8 cellular contexts compared by ENCODE assay signal in genomic region chr6:157989541-157990289, GRCh38. TPM values are rescaled to one million over a fixed set of nuclear protein-coding genes. Genes with fewer than 3 reads are reported as not detected.
A peak's percentile ranks its signal among the peaks of the same experiment; 100 is the strongest.
DNase-seq lines count a peak whose midpoint lies in the region; ATAC-seq and TF ChIP-seq lines count a peak whose summit lies in the region.

No MANE protein-coding gene starts in this region.

- no peaks in the 10 kb centered on the region for H3K27me3 Mint-ChIP-seq in activated naive CD8-positive, alpha-beta T cell treated with anti-CD3 and anti-CD28 coated beads, Interleukin-2, amount 50 U/mL, for 24 hours

- H3K4me1 ChIP-seq in right cardiac atrium (ENCODE audit: control insufficient read depth, insufficient read depth, low read length) (peaks cover 6% of the 10 kb centered on the region), stomach (peaks cover 29 to 65% (median 42%) of the 10 kb centered on the region in 4 donors), tibial nerve (peaks cover 0 to 25% (median 5%) of the 10 kb centered on the region in 4 donors)

- peak overlapping the region; percentile 40 for H3K4me3 Mint-ChIP-seq in activated naive CD8-positive, alpha-beta T cell treated with anti-CD3 and anti-CD28 coated beads, Interleukin-2, amount 50 U/mL, for 24 hours

- WGBS in right cardiac atrium, result 55% methylated on average over 22 of the region's 22 CpGs
- WGBS in stomach, 5 donors, result 30 to 53% (median 37%) methylated on average over 18 to 22 of the region's 22 CpGs
- WGBS in tibial nerve, 2 donors, result 48 to 66% methylated on average over 12 to 19 of the region's 22 CpGs

- DNase-seq in D341Med (ENCODE audit: low spot score), result peak; percentile 51
- DNase-seq in NCI-H1105 (lab: John Stamatoyannopoulos, UW), result peak; percentile 94
- no peak for DNase-seq in activated naive CD8-positive, alpha-beta T cell treated with anti-CD3 and anti-CD28 coated beads, Interleukin-2, amount 50 U/mL, for 24 hours
- DNase-seq in right cardiac atrium, result peak; percentile 64 to 90 (median 85)
- peak; percentile 84 for DNase-seq in stomach
- no peak for DNase-seq in tibial nerve (ENCODE audit: low spot score in 2 of 2)
- DNase-seq in SK-N-DZ (ENCODE audit: low spot score), result no peak
- DNase-seq in COLO829 (ENCODE audit: low spot score), result no peak

- no peaks in the 10 kb centered on the region for H3K9me3 Mint-ChIP-seq in activated naive CD8-positive, alpha-beta T cell treated with anti-CD3 and anti-CD28 coated beads, Interleukin-2, amount 50 U/mL, for 24 hours

- H3K9me3 ChIP-seq in right cardiac atrium (ENCODE audit: control insufficient read depth, low read length) (no peaks in the 10 kb centered on the region), stomach (no peaks in the 10 kb centered on the region), tibial nerve (no peaks in the 10 kb centered on the region)

- intact Hi-C loops in right cardiac atrium (cut with DNase I), result loop anchor here in 3 of 4 donors (10.0 kb wide), 2 partner anchors 55 to 75 kb away; no protein-coding TSS in a partner anchor
- intact Hi-C loops in stomach (cut with DNase I; ENCODE audit: low total_unique reads), result no loop called here

- H3K36me3 ChIP-seq in stomach (no peaks in the 10 kb centered on the region), tibial nerve (no peaks in the 10 kb centered on the region)

- peak overlapping the region; percentile 5 for H3K27ac Mint-ChIP-seq in activated naive CD8-positive, alpha-beta T cell treated with anti-CD3 and anti-CD28 coated beads, Interleukin-2, amount 50 U/mL, for 24 hours

- no peaks in the 10 kb centered on the region for H3K27me3 ChIP-seq in right cardiac atrium (ENCODE audit: control insufficient read depth, insufficient read depth)
- H3K27me3 ChIP-seq in stomach, result no peaks in the 10 kb centered on the region
- H3K27me3 ChIP-seq in tibial nerve, result no peaks in the 10 kb centered on the region

- H3K36me3 Mint-ChIP-seq in activated naive CD8-positive, alpha-beta T cell treated with anti-CD3 and anti-CD28 coated beads, Interleukin-2, amount 50 U/mL, for 24 hours (ENCODE audit: low read depth), result peaks cover 4% of the 10 kb centered on the region

- H3K27ac ChIP-seq in right cardiac atrium (ENCODE audit: low read length) (peak overlapping the region; percentile 8), stomach (peak overlapping the region in 2 of 5 donors; percentile 19 to 23), tibial nerve (peak overlapping the region in 1 of 4 donors; percentile 2)

- no peak for TF ChIP-seq CTCF in stomach (IDR thresholded peaks at IDR 0.05)
- no peak for TF ChIP-seq CTCF in tibial nerve (IDR thresholded peaks at IDR 0.05)

- peak; percentile 7 for ATAC-seq in activated naive CD8-positive, alpha-beta T cell treated with anti-CD3 and anti-CD28 coated beads, Interleukin-2, amount 50 U/mL, for 24 hours
- peak; percentile 67 to 72 for ATAC-seq in right cardiac atrium

- H3K4me3 ChIP-seq in right cardiac atrium (ENCODE audit: low read length) (no peak overlapping the region), stomach (no peak overlapping the region), tibial nerve (no peak overlapping the region)

- peaks cover 49% of the 10 kb centered on the region for H3K4me1 Mint-ChIP-seq in activated naive CD8-positive, alpha-beta T cell treated with anti-CD3 and anti-CD28 coated beads, Interleukin-2, amount 50 U/mL, for 24 hours

- TF ChIP-seq POLR2A in stomach (IDR thresholded peaks at IDR 0.05) (no peak), tibial nerve (IDR thresholded peaks at IDR 0.05) (no peak)

- TF ChIP-seq EP300 in stomach (IDR thresholded peaks at IDR 0.05) (no peak), tibial nerve (IDR thresholded peaks at IDR 0.05) (no peak)

RNA-seq across cellular contexts. Expression of gene SYNJ2, which starts 8.1 kb away (rescaled TPM):
- 10 to 100 TPM; 13.4 to 26.3 (median 20.4) TPM for total RNA-seq in right cardiac atrium
- 9.5 TPM for polyA plus RNA-seq in right cardiac atrium
- 10 to 100 TPM; 11.7 to 41.4 (median 25.4) TPM for total RNA-seq in stomach
- 1 to 10 TPM; 4.7 to 6.3 (median 6.0) TPM for polyA plus RNA-seq in stomach
- 10 to 100 TPM in 1 of 4 donors, 1 to 10 TPM in 3; 4.4 to 10.5 (median 5.6) TPM for total RNA-seq in tibial nerve
- 0.82 and 1.5 TPM in 2 replicates for polyA plus RNA-seq in SK-N-DZ (2014; cell fraction: cytosol; rRNA removed)
- 0.77 and 1.4 TPM in 2 replicates for polyA plus RNA-seq in SK-N-DZ (2014; cell fraction: nucleus; rRNA removed)

Comparison
In these comparisons a context has a peak if more than half of its experiments do, and no peak if none do; other contexts are left out.
1. DNase-seq: peak in D341Med (single experiment), NCI-H1105 (single experiment), right cardiac atrium (3 of 3) and stomach (single experiment); none in activated naive CD8-positive, alpha-beta T cell treated with anti-CD3 and anti-CD28 coated beads, Interleukin-2, amount 50 U/mL, for 24 hours (single experiment), tibial nerve (0 of 2), SK-N-DZ (single experiment) and COLO829 (single experiment).